In genomic region chr9:96436456-96437126, GRCh38 we compare ENCODE assay signal across 1 cellular context.
TF ChIP-seq lines count a peak whose summit lies in the region.

No MANE protein-coding gene starts in this region.

TF ChIP-seq in HepG2, 621 proteins besides CTCF, POLR2A, EP300 and RAD21 (continued from another document and continues in another):
- TF ChIP-seq, protein P1, sequence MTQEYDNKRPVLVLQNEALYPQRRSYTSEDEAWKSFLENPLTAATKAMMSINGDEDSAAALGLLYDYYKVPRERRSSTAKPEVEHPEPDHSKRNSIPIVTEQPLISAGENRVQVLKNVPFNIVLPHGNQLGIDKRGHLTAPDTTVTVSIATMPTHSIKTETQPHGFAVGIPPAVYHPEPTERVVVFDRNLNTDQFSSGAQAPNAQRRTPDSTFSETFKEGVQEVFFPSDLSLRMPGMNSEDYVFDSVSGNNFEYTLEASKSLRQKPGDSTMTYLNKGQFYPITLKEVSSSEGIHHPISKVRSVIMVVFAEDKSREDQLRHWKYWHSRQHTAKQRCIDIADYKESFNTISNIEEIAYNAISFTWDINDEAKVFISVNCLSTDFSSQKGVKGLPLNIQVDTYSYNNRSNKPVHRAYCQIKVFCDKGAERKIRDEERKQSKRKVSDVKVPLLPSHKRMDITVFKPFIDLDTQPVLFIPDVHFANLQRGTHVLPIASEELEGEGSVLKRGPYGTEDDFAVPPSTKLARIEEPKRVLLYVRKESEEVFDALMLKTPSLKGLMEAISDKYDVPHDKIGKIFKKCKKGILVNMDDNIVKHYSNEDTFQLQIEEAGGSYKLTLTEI (CRISPR knock-in tag; conservative IDR thresholded peaks at IDR 0.05), result no peak
- TF ChIP-seq ZXDC (CRISPR knock-in tag; IDR thresholded peaks at IDR 0.05), result no peak; the same call in 1 of the 2 replicates
- TF ChIP-seq ZNF224 (CRISPR knock-in tag; IDR thresholded peaks at IDR 0.05), result no peak
- no peak for TF ChIP-seq TBP (CRISPR knock-in tag; IDR thresholded peaks at IDR 0.05)
- TF ChIP-seq RORA (CRISPR knock-in tag; IDR thresholded peaks at IDR 0.05), result no peak
- peak; percentile 86 for TF ChIP-seq ZFP36L1 (CRISPR knock-in tag; IDR thresholded peaks at IDR 0.05)
- TF ChIP-seq ZNF33A (CRISPR knock-in tag; IDR thresholded peaks at IDR 0.05; ENCODE audit: borderline replicate concordance), result no peak
- TF ChIP-seq, protein P2, sequence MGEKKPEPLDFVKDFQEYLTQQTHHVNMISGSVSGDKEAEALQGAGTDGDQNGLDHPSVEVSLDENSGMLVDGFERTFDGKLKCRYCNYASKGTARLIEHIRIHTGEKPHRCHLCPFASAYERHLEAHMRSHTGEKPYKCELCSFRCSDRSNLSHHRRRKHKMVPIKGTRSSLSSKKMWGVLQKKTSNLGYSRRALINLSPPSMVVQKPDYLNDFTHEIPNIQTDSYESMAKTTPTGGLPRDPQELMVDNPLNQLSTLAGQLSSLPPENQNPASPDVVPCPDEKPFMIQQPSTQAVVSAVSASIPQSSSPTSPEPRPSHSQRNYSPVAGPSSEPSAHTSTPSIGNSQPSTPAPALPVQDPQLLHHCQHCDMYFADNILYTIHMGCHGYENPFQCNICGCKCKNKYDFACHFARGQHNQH (CRISPR knock-in tag; IDR thresholded peaks at IDR 0.05), result peak; percentile 32; the same call in 1 of the 2 replicates
- peak; percentile 68; the same call in 1 of the 2 replicates for TF ChIP-seq ZBTB8A (CRISPR knock-in tag; IDR thresholded peaks at IDR 0.05; ENCODE audit: borderline replicate concordance, low read depth)
- TF ChIP-seq MXD1 (CRISPR knock-in tag; IDR thresholded peaks at IDR 0.05), result peak; percentile 80; the same call in 1 of the 2 replicates
- no peak for TF ChIP-seq SRSF1 (optimal IDR thresholded peaks at IDR 0.05; ENCODE audit: low read depth, low read length)
- 0 out of 2 replicates have a peak, but pooled peaks have one; percentile 68 for TF ChIP-seq ZNF746 (CRISPR knock-in tag; IDR thresholded peaks at IDR 0.05)
- TF ChIP-seq ZNF292 (CRISPR knock-in tag; IDR thresholded peaks at IDR 0.05; ENCODE audit: borderline replicate concordance, low read depth), result peak; percentile 45; the same call in 1 of the 2 replicates
- peak; percentile 83; the same call in 1 of the 2 replicates for TF ChIP-seq NRL (CRISPR knock-in tag; IDR thresholded peaks at IDR 0.05; ENCODE audit: borderline replicate concordance)
- TF ChIP-seq ZNF317 (CRISPR knock-in tag; IDR thresholded peaks at IDR 0.05), result peak; percentile 84; the same call in 1 of the 2 replicates
- TF ChIP-seq FOXP4 (CRISPR knock-in tag; IDR thresholded peaks at IDR 0.05), result peak; percentile 79; the same call in 1 of the 2 replicates
- TF ChIP-seq RARA (CRISPR knock-in tag; IDR thresholded peaks at IDR 0.05), result peak; percentile 78
- TF ChIP-seq ZNF143 (CRISPR knock-in tag; IDR thresholded peaks at IDR 0.05), result peak; percentile 27; the same call in 1 of the 2 replicates
- TF ChIP-seq RBFOX2 (IDR thresholded peaks at IDR 0.05; ENCODE audit: low read depth, low read length), result no peak
- TF ChIP-seq ZFP90 (CRISPR knock-in tag; IDR thresholded peaks at IDR 0.05; ENCODE audit: borderline replicate concordance), result peak; percentile 67; the same call in 1 of the 2 replicates
- TF ChIP-seq ZNF782 (CRISPR knock-in tag; IDR thresholded peaks at IDR 0.05; ENCODE audit: borderline replicate concordance), result no peak; the same call in 1 of the 2 replicates
- TF ChIP-seq ATM (IDR thresholded peaks at IDR 0.05; ENCODE audit: borderline replicate concordance), result no peak
- no peak for TF ChIP-seq SNRNP70 (IDR thresholded peaks at IDR 0.05; ENCODE audit: low read depth, low read length)
- peak; percentile 84 for TF ChIP-seq PAXIP1 (CRISPR knock-in tag; conservative IDR thresholded peaks at IDR 0.05)
- TF ChIP-seq ZNF451 (CRISPR knock-in tag; IDR thresholded peaks at IDR 0.05), result peak; percentile 67; the same call in 1 of the 2 replicates
- TF ChIP-seq RFX1 (IDR thresholded peaks at IDR 0.05), result no peak
- TF ChIP-seq, protein P3, sequence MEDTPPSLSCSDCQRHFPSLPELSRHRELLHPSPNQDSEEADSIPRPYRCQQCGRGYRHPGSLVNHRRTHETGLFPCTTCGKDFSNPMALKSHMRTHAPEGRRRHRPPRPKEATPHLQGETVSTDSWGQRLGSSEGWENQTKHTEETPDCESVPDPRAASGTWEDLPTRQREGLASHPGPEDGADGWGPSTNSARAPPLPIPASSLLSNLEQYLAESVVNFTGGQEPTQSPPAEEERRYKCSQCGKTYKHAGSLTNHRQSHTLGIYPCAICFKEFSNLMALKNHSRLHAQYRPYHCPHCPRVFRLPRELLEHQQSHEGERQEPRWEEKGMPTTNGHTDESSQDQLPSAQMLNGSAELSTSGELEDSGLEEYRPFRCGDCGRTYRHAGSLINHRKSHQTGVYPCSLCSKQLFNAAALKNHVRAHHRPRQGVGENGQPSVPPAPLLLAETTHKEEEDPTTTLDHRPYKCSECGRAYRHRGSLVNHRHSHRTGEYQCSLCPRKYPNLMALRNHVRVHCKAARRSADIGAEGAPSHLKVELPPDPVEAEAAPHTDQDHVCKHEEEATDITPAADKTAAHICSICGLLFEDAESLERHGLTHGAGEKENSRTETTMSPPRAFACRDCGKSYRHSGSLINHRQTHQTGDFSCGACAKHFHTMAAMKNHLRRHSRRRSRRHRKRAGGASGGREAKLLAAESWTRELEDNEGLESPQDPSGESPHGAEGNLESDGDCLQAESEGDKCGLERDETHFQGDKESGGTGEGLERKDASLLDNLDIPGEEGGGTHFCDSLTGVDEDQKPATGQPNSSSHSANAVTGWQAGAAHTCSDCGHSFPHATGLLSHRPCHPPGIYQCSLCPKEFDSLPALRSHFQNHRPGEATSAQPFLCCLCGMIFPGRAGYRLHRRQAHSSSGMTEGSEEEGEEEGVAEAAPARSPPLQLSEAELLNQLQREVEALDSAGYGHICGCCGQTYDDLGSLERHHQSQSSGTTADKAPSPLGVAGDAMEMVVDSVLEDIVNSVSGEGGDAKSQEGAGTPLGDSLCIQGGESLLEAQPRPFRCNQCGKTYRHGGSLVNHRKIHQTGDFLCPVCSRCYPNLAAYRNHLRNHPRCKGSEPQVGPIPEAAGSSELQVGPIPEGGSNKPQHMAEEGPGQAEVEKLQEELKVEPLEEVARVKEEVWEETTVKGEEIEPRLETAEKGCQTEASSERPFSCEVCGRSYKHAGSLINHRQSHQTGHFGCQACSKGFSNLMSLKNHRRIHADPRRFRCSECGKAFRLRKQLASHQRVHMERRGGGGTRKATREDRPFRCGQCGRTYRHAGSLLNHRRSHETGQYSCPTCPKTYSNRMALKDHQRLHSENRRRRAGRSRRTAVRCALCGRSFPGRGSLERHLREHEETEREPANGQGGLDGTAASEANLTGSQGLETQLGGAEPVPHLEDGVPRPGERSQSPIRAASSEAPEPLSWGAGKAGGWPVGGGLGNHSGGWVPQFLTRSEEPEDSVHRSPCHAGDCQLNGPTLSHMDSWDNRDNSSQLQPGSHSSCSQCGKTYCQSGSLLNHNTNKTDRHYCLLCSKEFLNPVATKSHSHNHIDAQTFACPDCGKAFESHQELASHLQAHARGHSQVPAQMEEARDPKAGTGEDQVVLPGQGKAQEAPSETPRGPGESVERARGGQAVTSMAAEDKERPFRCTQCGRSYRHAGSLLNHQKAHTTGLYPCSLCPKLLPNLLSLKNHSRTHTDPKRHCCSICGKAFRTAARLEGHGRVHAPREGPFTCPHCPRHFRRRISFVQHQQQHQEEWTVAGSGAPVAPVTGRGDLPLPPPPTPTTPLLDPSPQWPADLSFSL (CRISPR knock-in tag; IDR thresholded peaks at IDR 0.05), result peak; percentile 43; the same call in 1 of the 2 replicates
- no peak for TF ChIP-seq GABPA (IDR thresholded peaks at IDR 0.05; ENCODE audit: low read depth, low read length)
- no peak; the same call in none of the 2 replicates for TF ChIP-seq GABPA (CRISPR knock-in tag; IDR thresholded peaks at IDR 0.05; ENCODE audit: low read depth)
- TF ChIP-seq, protein P4, sequence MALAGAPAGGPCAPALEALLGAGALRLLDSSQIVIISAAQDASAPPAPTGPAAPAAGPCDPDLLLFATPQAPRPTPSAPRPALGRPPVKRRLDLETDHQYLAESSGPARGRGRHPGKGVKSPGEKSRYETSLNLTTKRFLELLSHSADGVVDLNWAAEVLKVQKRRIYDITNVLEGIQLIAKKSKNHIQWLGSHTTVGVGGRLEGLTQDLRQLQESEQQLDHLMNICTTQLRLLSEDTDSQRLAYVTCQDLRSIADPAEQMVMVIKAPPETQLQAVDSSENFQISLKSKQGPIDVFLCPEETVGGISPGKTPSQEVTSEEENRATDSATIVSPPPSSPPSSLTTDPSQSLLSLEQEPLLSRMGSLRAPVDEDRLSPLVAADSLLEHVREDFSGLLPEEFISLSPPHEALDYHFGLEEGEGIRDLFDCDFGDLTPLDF (CRISPR knock-in tag; IDR thresholded peaks at IDR 0.05), result no peak; the same call in 1 of the 2 replicates
- TF ChIP-seq FLYWCH1 (CRISPR knock-in tag; IDR thresholded peaks at IDR 0.05), result no peak
- TF ChIP-seq, protein P5, sequence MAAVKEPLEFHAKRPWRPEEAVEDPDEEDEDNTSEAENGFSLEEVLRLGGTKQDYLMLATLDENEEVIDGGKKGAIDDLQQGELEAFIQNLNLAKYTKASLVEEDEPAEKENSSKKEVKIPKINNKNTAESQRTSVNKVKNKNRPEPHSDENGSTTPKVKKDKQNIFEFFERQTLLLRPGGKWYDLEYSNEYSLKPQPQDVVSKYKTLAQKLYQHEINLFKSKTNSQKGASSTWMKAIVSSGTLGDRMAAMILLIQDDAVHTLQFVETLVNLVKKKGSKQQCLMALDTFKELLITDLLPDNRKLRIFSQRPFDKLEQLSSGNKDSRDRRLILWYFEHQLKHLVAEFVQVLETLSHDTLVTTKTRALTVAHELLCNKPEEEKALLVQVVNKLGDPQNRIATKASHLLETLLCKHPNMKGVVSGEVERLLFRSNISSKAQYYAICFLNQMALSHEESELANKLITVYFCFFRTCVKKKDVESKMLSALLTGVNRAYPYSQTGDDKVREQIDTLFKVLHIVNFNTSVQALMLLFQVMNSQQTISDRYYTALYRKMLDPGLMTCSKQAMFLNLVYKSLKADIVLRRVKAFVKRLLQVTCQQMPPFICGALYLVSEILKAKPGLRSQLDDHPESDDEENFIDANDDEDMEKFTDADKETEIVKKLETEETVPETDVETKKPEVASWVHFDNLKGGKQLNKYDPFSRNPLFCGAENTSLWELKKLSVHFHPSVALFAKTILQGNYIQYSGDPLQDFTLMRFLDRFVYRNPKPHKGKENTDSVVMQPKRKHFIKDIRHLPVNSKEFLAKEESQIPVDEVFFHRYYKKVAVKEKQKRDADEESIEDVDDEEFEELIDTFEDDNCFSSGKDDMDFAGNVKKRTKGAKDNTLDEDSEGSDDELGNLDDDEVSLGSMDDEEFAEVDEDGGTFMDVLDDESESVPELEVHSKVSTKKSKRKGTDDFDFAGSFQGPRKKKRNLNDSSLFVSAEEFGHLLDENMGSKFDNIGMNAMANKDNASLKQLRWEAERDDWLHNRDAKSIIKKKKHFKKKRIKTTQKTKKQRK (IDR thresholded peaks at IDR 0.05; ENCODE audit: low read length), result no peak
